ENCODE assay signal across 24 cellular contexts in the genomic region with DNA sequence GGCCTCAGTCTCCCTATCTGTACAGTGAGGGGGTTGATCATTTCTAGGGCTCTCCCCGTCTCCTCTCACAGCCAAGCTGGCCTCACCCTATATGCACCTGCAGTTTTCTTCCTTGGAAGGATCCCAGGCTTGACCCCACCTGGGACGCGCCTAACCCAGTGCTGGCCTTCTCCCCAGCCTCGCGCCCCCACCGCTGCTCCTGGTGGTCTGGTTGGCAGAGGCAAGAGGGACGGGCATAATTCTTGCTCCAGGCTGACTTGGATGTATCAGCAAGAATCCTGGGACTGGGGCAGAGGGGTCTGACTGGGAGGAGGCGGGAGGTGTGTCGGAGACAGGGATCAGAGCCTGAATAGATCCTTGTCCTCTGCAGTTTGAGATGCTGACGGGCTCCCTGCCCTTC. TPM values are rescaled to one million over a fixed set of nuclear protein-coding genes. Genes with fewer than 3 reads are reported as not detected.
DNase-seq lines count a peak whose midpoint lies in the region; ATAC-seq and TF ChIP-seq lines count a peak whose summit lies in the region.
"Had no signal": no experiment of that assay in that cellular context is flagged by ENCODE, and none has a peak within 500 bp of the region (broad histone marks: within the 10 kb centered on the region; RNA-seq: fewer than 3 reads in every experiment).

No MANE protein-coding gene starts in this region.

- H3K27me3 ChIP-seq in lower lobe of right lung (ENCODE audit: low read depth) (no peaks in the 10 kb centered on the region), hepatocyte (no peaks in the 10 kb centered on the region)
- H3K27me3 ChIP-seq: brain microvascular endothelial cell, esophagus squamous epithelium, heart right ventricle had no signal

- H3K4me3 ChIP-seq in lower lobe of right lung (no peak overlapping the region), hepatocyte (no peak overlapping the region)
- H3K4me3 ChIP-seq: esophagus squamous epithelium, HAP-1, heart right ventricle, psoas muscle, tibial artery had no signal

- WGBS in hepatocyte (ENCODE audit: low lambda C conversion rate, missing lambda C conversion rate), result 92% methylated on average over 10 of the region's 10 CpGs

- H3K9me3 ChIP-seq in lower lobe of right lung, result no peaks in the 10 kb centered on the region
- no peaks in the 10 kb centered on the region for H3K9me3 ChIP-seq in hepatocyte (ENCODE audit: low read depth)
- H3K9me3 ChIP-seq: esophagus squamous epithelium, HAP-1, heart right ventricle, psoas muscle, tibial artery had no signal

- peak; percentile 25 for DNase-seq in Right ventricle myocardium superior
- no peak for DNase-seq in left ventricle myocardium superior
- no peak for DNase-seq in lower lobe of right lung
- no peak for DNase-seq in kidney glomerular epithelial cell (lab: John Stamatoyannopoulos, UW)
- DNase-seq in DMS 273 (lab: John Stamatoyannopoulos, UW; ENCODE audit: unreplicated experiment), result no peak
- DNase-seq in hepatocyte (ENCODE audit: low spot score), result no peak
- DNase-seq: activated gamma-delta T cell; activated T-cell treated with anti-CD3 and anti-CD28 coated beads for 4 hours; brain microvascular endothelial cell; esophagus squamous epithelium; heart right ventricle; left cardiac atrium; mesendoderm; NCI-H1417; NCI-H2029 treated with DMSO at 0.1 percent for 48 hours; NCI-H226; NCI-H748 treated with DMSO at 0.1 percent for 48 hours; psoas muscle; stimulated activated CD4-positive, alpha-beta T cell treated with anti-CD3 and anti-CD28 coated beads, Interleukin-4, amount 100 ng/mL, for 4 hours; stimulated activated naive CD4-positive, alpha-beta T cell treated with Interleukin-2 at 50 U/mL for 16 hours; tibial artery had no signal

- H3K27ac ChIP-seq in angular gyrus (ENCODE audit: low read depth, low read length) (peak overlapping the region; percentile 97), lower lobe of right lung (peak overlapping the region; percentile 24), hepatocyte (no peak overlapping the region)
- H3K27ac ChIP-seq: brain microvascular endothelial cell, esophagus squamous epithelium, heart right ventricle, psoas muscle, tibial artery had no signal

- H3K4me2 ChIP-seq in hepatocyte, result no peak overlapping the region

- intact Hi-C loops in Right ventricle myocardium superior (cut with DNase I), result no loop called here
- intact Hi-C loops in left ventricle myocardium superior (cut with micrococcal nuclease), result no loop called here
- intact Hi-C loops in lower lobe of right lung (cut with DNase I), result no loop called here

- TF ChIP-seq CTCF in lower lobe of right lung (IDR thresholded peaks at IDR 0.05) (no peak), hepatocyte (IDR thresholded peaks at IDR 0.05; ENCODE audit: poor library complexity) (no peak)

- ATAC-seq in Right ventricle myocardium superior (ENCODE audit: poor library complexity), result no peak
- no peak for ATAC-seq in left ventricle myocardium superior
- ATAC-seq in lower lobe of right lung, result no peak
- ATAC-seq in GM21390 (IDR thresholded peaks at IDR 0.05; ENCODE audit: unreplicated experiment), result no peak
- ATAC-seq: psoas muscle had no signal

- no peaks in the 10 kb centered on the region for H3K9me2 ChIP-seq in hepatocyte (replicated peaks; ENCODE audit: insufficient read depth)

- peaks cover 92% of the 10 kb centered on the region for H3K36me3 ChIP-seq in lower lobe of right lung
- no peaks in the 10 kb centered on the region for H3K36me3 ChIP-seq in hepatocyte (replicated peaks; ENCODE audit: insufficient read depth, low read depth)
- H3K36me3 ChIP-seq: brain microvascular endothelial cell had no signal

- H3K79me2 ChIP-seq in hepatocyte, result no peaks in the 10 kb centered on the region

- no peaks in the 10 kb centered on the region for H4K20me1 ChIP-seq in hepatocyte (ENCODE audit: insufficient read depth, poor library complexity, severe bottlenecking)

- H3K4me1 ChIP-seq in lower lobe of right lung (peaks cover 5% of the 10 kb centered on the region), hepatocyte (ENCODE audit: insufficient read depth) (no peaks in the 10 kb centered on the region)
- H3K4me1 ChIP-seq: HAP-1, psoas muscle had no signal

- H2AFZ ChIP-seq in hepatocyte, result no peak overlapping the region

RNA-seq across cellular contexts. Expression of a gene that starts 25.2 kb away (rescaled TPM):
- 3.9 TPM for total RNA-seq in Right ventricle myocardium superior
- 4.6 TPM for total RNA-seq in left ventricle myocardium superior
- total RNA-seq in lower lobe of right lung, result 140 TPM
- total RNA-seq in hepatocyte, result 30.6 and 36.2 TPM in 2 replicates
- polyA plus RNA-seq in hepatocyte, result 27.1 and 30.2 TPM in 2 replicates
